8 cellular contexts compared by ENCODE assay signal in the genomic region with DNA sequence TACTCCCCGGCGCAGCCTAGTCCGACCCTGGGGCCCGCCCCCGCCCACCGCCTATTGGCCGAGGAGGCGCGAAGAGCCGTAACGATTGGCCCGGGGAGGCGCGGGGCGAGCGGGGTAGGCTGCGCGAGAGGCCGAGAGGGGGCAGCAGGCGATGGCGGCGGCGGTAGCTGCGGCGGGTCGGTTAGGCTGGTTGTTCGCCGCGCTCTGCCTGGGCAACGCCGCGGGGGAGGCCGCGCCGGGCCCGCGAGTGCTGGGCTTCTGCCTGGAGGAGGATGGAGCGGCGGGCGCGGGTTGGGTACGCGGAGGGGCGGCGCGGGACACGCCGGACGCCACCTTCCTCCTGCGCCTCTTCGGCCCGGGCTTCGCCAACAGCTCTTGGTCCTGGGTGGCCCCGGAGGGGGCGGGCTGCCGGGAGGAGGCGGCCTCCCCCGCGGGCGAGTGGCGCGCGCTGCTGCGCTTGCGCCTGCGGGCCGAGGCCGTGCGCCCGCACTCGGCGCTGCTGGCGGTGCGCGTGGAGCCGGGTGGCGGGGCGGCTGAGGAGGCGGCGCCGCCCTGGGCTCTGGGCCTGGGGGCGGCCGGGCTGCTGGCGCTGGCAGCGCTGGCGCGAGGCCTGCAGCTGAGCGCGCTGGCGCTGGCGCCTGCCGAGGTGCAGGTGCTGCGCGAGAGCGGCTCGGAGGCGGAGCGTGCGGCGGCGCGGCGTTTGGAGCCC. TPM values are rescaled to one million over a fixed set of nuclear protein-coding genes. Genes with fewer than 3 reads are reported as not detected.
DNase-seq lines count a peak whose midpoint lies in the region; ATAC-seq and TF ChIP-seq lines count a peak whose summit lies in the region.

A gene (plus strand): TSS at position 142 of the 709 bp plus-strand sequence. CDS start 10 bp downstream, at position 152.

- intact Hi-C loops in activated CD4-positive, alpha-beta memory T cell treated with anti-CD3 and anti-CD28 coated beads for 36 hours (cut with micrococcal nuclease): loop anchor here (1.0 to 5.0 kb wide), 5 partner anchors 10 to 296 kb away; a partner anchor contains a TSS
- intact Hi-C loops in dorsolateral prefrontal cortex (cut with DNase I): loop anchor here (2.0 to 10.0 kb wide), 7 partner anchors 41 to 821 kb away; a partner anchor contains a TSS
- intact Hi-C loops in lower lobe of right lung (cut with DNase I): no loop called here

- TF ChIP-seq CTCF in HL-60 (IDR thresholded peaks at IDR 0.05; ENCODE audit: insufficient read depth, low read length) (no peak), dorsolateral prefrontal cortex (IDR thresholded peaks at IDR 0.05 in 54 of 56, conservative IDR thresholded peaks at IDR 0.05 in 2 of 56; ENCODE audit: low read depth in 1 of 56, partially characterized antibody in 56 of 56) (peak in 55 of 56 donors; percentile 23 to 80 (median 60)), lower lobe of right lung (IDR thresholded peaks at IDR 0.05) (peak; percentile 73)

- peaks cover 12% of the 10 kb centered on the region for H3K36me3 ChIP-seq in lower lobe of right lung

- CTCF ChIA-PET in activated CD4-positive, alpha-beta memory T cell treated with anti-CD3 and anti-CD28 coated beads for 36 hours (lab: Charles Lee): interaction anchor here (0.8 to 2.3 kb wide), 18 partner anchors 10 to 296 kb away, joined by 3 to 14 read pairs (median 3); a partner anchor contains a TSS

- no peaks in the 10 kb centered on the region for H3K27me3 Mint-ChIP-seq in activated CD4-positive, alpha-beta memory T cell treated with anti-CD3 and anti-CD28 coated beads for 36 hours

- H3K27ac ChIP-seq in HL-60 (replicated peaks): peak within 1 kb of the TSS; percentile 69
- peak within 1 kb of the TSS; percentile 92 to 99 (median 98) for H3K27ac ChIP-seq in dorsolateral prefrontal cortex
- H3K27ac ChIP-seq in lower lobe of right lung: peak within 1 kb of the TSS; percentile 92

- POLR2A ChIA-PET in activated CD4-positive, alpha-beta memory T cell treated with anti-CD3 and anti-CD28 coated beads for 36 hours (lab: Charles Lee): interaction anchor here (0.9 to 3.6 kb wide), 8 partner anchors 14 to 272 kb away, joined by 3 to 17 read pairs (median 4); a partner anchor contains a TSS

- no peaks in the 10 kb centered on the region for H3K9me3 ChIP-seq in lower lobe of right lung

- H3K4me1 ChIP-seq in lower lobe of right lung: peaks cover 50% of the 10 kb centered on the region

- peaks cover 60% of the 10 kb centered on the region for H3K4me1 Mint-ChIP-seq in activated CD4-positive, alpha-beta memory T cell treated with anti-CD3 and anti-CD28 coated beads for 36 hours (ENCODE audit: low read depth)

- H3K27ac Mint-ChIP-seq in activated CD4-positive, alpha-beta memory T cell treated with anti-CD3 and anti-CD28 coated beads for 36 hours: peak within 1 kb of the TSS; percentile 77

- H3K4me3 ChIP-seq in HL-60 (replicated peaks; ENCODE audit: insufficient read depth, low read length) (peak within 1 kb of the TSS; percentile 82), dorsolateral prefrontal cortex (peak within 1 kb of the TSS; percentile 62 to 94 (median 82)), lower lobe of right lung (peak within 1 kb of the TSS; percentile 84)

- H3K27me3 ChIP-seq in HL-60 (ENCODE audit: insufficient read depth, poor library complexity, severe bottlenecking) (no peaks in the 10 kb centered on the region), dorsolateral prefrontal cortex (no peaks in the 10 kb centered on the region), lower lobe of right lung (ENCODE audit: low read depth) (no peaks in the 10 kb centered on the region)

- ATAC-seq in GM19463 (IDR thresholded peaks at IDR 0.05; ENCODE audit: unreplicated experiment) (peak; percentile 88), lower lobe of right lung (peak; percentile 98)

- H3K4me3 Mint-ChIP-seq in activated CD4-positive, alpha-beta memory T cell treated with anti-CD3 and anti-CD28 coated beads for 36 hours: peak within 1 kb of the TSS; percentile 82

- peak; percentile 74 for DNase-seq in CMK (ENCODE audit: low read depth)
- DNase-seq in HL-60 (ENCODE audit: low read depth in 1 of 2, low spot score in 1 of 2): peak; percentile 66 to 97
- peak; percentile 72 for DNase-seq in NCI-H82 treated with DMSO at 0.1 percent for 48 hours (lab: John Stamatoyannopoulos, UW; ENCODE audit: unreplicated experiment)
- peak; percentile 97 for DNase-seq in activated CD4-positive, alpha-beta memory T cell treated with anti-CD3 and anti-CD28 coated beads for 36 hours
- peak; percentile 89 to 98 (median 96) for DNase-seq in dorsolateral prefrontal cortex
- peak; percentile 98 for DNase-seq in lower lobe of right lung
- DNase-seq in stimulated activated CD4-positive, alpha-beta T cell treated with anti-CD3 and anti-CD28 coated beads, TNF-alpha, amount 100 ng/mL, for 1 hour (ENCODE audit: low read depth in 3 of 3, low spot score in 1 of 3): peak; percentile 91 to 95 (median 92)

- peaks cover 4% of the 10 kb centered on the region for H3K36me3 Mint-ChIP-seq in activated CD4-positive, alpha-beta memory T cell treated with anti-CD3 and anti-CD28 coated beads for 36 hours

- H3K9me3 Mint-ChIP-seq in activated CD4-positive, alpha-beta memory T cell treated with anti-CD3 and anti-CD28 coated beads for 36 hours: no peaks in the 10 kb centered on the region

RNA-seq across cellular contexts. Expression of the gene that starts here (rescaled TPM):
- total RNA-seq in activated CD4-positive, alpha-beta memory T cell treated with anti-CD3 and anti-CD28 coated beads for 36 hours: 10 to 100 TPM; 16.3 to 22.2 TPM
- 10 to 100 TPM; 15.1 to 52.1 (median 34.2) TPM for total RNA-seq in dorsolateral prefrontal cortex
- total RNA-seq in lower lobe of right lung: 29.0 TPM

Comparison
In these comparisons a context has a peak if more than half of its experiments do, and no peak if none do; other contexts are left out.
1. Peak in every context shown above with its lines: DNase-seq, ATAC-seq, H3K4me3 ChIP-seq and H3K27ac ChIP-seq.